1 cellular context compared by ENCODE assay signal in the genomic region with DNA sequence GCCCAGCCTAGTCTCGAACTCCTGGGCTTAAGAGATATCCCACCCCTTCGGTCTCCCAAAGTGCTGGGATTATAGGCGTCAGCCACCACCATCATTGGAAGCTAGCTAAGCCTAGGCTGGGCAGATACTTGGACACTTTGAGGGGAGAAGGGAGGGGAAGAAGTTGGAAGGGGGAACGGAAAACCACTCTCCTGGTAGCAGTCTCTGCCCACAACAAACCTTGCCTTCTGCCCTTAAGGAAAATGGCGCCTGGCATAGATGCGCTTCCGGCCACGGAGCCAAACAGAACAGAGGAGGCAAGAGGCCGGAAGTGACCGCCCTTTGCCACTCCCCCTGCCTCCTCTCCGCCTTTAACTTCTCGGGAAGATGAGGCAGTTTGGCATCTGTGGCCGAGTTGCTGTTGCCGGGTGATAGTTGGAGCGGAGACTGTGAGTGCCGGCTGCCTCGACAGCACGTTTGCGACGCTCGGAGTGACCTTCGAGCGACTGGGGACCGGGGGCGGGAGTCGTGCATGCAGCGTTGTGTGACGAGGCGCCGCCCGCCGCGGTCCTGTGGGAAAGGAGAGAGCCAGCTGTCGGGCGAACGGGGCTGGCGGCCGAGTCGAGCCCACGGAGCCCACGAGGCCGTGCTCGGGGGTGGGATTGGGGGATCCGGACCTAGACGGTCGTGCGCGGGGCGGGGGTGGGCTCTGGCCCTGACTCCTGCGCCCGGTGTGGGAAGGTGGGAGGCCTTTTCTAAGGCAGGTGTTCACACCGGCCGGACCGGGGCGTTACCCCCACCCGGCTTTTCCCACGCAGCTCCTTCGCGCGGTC.
TF ChIP-seq lines count a peak whose summit lies in the region.

A gene (plus strand): TSS at position 327 of the 812 bp plus-strand sequence. CDS start 1,143 bp downstream, outside the sequence.

TF ChIP-seq in K562, 482 proteins besides CTCF, POLR2A, EP300 and RAD21 (continued from another document):
- no peak for TF ChIP-seq KAT2B (IDR thresholded peaks at IDR 0.05; ENCODE audit: low read depth, low read length)
- no peak for TF ChIP-seq HDAC8 (tag; IDR thresholded peaks at IDR 0.05)
- TF ChIP-seq, protein P1, sequence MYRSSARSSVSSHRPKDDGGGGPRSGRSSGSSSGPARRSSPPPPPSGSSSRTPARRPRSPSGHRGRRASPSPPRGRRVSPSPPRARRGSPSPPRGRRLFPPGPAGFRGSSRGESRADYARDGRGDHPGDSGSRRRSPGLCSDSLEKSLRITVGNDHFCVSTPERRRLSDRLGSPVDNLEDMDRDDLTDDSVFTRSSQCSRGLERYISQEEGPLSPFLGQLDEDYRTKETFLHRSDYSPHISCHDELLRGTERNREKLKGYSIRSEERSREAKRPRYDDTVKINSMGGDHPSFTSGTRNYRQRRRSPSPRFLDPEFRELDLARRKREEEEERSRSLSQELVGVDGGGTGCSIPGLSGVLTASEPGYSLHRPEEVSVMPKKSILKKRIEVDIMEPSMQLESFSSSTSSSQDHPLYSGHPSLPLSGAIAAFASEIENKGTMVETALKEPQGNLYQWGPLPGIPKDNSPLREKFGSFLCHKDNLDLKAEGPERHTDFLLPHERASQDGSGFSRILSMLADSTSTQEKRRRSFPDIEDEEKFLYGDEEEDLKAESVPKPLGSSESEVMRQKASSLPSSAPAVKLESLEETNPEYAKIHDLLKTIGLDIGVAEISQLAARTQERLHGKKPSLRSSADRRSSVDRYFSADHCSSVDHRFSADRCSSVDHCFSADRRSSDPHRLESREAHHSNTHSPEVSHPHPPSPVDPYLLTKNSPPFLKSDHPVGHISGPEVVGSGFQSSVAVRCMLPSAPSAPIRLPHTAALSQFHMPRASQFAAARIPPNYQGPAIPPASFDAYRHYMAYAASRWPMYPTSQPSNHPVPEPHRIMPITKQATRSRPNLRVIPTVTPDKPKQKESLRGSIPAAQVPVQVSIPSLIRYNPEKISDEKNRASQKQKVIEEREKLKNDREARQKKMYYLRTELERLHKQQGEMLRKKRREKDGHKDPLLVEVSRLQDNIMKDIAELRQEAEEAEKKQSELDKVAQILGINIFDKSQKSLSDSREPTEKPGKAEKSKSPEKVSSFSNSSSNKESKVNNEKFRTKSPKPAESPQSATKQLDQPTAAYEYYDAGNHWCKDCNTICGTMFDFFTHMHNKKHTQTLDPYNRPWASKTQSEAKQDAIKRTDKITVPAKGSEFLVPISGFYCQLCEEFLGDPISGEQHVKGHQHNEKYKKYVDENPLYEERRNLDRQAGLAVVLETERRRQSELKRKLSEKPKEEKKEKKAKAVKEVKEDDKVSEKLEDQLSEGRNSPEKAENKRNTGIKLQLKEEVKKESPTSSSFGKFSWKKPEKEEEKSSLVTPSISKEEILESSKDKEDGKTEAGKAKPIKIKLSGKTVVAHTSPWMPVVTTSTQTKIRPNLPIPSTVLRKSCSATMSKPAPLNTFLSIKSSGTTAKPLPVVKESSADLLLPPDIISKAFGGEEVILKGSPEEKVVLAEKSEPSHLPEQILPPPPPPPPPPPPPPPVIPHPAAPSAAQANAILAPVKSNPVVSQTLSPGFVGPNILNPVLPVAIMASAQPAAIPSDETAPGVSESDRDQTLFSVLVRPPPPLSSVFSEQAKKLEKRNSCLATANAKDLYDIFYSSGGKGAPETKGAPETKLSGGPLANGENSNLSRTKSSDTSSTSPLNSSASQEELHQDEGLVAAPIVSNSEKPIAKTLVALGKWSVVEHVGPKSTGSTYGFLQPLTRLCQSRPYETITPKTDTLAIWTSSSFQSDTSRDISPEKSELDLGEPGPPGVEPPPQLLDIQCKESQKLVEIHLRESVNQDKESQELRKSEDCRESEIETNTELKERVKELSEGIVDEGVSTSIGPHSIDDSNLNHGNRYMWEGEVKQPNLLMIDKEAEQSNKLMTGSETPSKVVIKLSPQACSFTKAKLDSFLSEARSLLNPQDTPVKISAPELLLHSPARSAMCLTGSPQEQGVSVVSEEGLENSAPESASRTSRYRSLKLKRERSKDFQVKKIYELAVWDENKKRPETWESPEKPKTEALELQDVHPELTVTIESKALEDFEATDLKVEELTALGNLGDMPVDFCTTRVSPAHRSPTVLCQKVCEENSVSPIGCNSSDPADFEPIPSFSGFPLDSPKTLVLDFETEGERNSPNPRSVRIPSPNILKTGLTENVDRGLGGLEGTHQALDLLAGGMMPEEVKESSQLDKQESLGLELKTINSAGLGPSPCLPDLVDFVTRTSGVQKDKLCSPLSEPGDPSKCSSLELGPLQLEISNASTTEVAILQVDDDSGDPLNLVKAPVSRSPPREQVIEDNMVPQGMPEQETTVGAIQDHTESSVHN (IDR thresholded peaks at IDR 0.05; ENCODE audit: borderline replicate concordance in 1 of 2, low read depth in 1 of 2): no peak
- TF ChIP-seq STAG1 (CRISPR knock-in tag; IDR thresholded peaks at IDR 0.05; ENCODE audit: borderline replicate concordance): no peak
- TF ChIP-seq ZNF584 (CRISPR knock-in tag; IDR thresholded peaks at IDR 0.05; ENCODE audit: low read depth): peak; percentile 6; the same call in 1 of the 2 replicates
- TF ChIP-seq SIRT6 (IDR thresholded peaks at IDR 0.05; ENCODE audit: low read depth, low read length): no peak
- TF ChIP-seq ZNF707 (CRISPR knock-in tag; conservative IDR thresholded peaks at IDR 0.05): peak; percentile 78
- peak; percentile 98; the same call in 1 of the 2 replicates for TF ChIP-seq KAT7 (CRISPR knock-in tag; IDR thresholded peaks at IDR 0.05; ENCODE audit: borderline replicate concordance)
- TF ChIP-seq, protein P2, sequence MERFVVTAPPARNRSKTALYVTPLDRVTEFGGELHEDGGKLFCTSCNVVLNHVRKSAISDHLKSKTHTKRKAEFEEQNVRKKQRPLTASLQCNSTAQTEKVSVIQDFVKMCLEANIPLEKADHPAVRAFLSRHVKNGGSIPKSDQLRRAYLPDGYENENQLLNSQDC (CRISPR knock-in tag; IDR thresholded peaks at IDR 0.05): no peak
- no peak for TF ChIP-seq WHSC1 (IDR thresholded peaks at IDR 0.05; ENCODE audit: low read length)
- TF ChIP-seq ZNF830 (CRISPR knock-in tag; IDR thresholded peaks at IDR 0.05): no peak
